Comparison of ENCODE assay signal across 8 cellular contexts in the genomic region with DNA sequence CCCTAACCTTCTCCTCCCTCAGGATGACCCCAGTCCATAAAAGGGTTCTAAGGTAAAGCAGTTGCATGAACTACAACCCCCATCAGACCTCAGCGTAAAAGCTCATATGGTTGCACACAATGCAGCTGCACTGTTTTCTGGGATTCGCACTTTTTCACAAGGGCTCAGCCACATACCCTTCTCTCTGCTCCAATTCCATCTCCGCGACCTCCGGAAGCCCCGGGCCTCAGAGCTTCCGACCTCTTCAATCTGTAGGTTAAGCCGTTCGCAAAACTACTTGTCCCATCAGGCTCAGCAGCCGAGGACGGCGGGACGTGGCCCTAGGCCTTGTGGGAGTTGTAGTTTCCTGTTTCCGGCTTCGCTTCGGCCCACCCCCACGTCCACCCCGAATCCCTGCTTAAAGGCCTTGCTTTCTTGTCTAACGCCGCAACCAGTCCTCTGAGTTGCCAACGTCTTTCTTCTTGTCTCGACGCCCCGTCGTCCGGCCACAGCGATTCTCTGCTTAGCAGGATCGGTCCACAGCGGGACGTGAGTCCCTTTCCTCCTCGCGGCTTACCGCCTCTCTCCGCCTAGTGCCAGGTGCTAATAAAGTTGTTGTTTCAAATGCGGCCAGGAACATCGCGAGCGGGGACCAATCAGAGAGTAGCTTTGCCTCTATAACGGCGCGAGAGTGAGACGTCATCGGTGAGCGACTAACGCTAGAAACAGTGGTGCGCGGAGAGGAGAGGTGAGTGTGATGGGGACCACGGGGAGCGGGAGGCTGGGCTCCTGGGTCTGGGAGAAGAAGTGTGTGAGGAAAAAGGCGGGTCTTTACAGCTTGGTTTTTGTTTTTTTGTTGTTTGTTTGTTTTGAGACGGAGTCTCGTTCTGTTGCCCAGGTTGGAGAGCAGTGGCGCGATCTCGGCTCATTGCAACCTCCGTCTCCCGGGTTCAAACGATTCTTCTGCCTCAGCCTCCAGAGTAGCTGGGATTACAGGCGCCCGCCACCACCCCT. TPM values are rescaled to one million over a fixed set of nuclear protein-coding genes. Genes with fewer than 3 reads are reported as not detected.
DNase-seq lines count a peak whose midpoint lies in the region; ATAC-seq, FAIRE-seq and TF ChIP-seq lines count a peak whose summit lies in the region.

Gene PRPF31 (plus strand): TSS at position 684 of the 993 bp plus-strand sequence. CDS start 2,525 bp downstream, outside the sequence.
A gene with protein sequence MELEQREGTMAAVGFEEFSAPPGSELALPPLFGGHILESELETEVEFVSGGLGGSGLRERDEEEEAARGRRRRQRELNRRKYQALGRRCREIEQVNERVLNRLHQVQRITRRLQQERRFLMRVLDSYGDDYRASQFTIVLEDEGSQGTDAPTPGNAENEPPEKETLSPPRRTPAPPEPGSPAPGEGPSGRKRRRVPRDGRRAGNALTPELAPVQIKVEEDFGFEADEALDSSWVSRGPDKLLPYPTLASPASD (minus strand): TSS at position 587 of the 993 bp plus-strand sequence. CDS start 388 bp downstream, at position 199.

- peak within 1 kb of the TSS; percentile 10; the same call in 1 of the 2 replicates for H2AFZ ChIP-seq in OCI-LY7 (ENCODE audit: low read length)

- TSS peak; percentile 91 for BruUV-seq in OCI-LY7 (replicated peaks; lab: Mats Ljungman, UMichigan)

- no peaks in the 10 kb centered on the region for H3K9me3 ChIP-seq in OCI-LY7 (ENCODE audit: low read length)

- peaks cover 29% of the 10 kb centered on the region for H3K79me2 ChIP-seq in OCI-LY7 (ENCODE audit: insufficient read depth, low read depth, low read length)

- no peak for TF ChIP-seq CTCF in D721Med (IDR thresholded peaks at IDR 0.05; ENCODE audit: insufficient read depth, missing control alignments)
- TF ChIP-seq CTCF in OCI-LY7 (conservative IDR thresholded peaks at IDR 0.05; ENCODE audit: low read length) = no peak

- peak; percentile 98 for DNase-seq in D721Med (ENCODE audit: insufficient read length, low spot score)
- DNase-seq in HuH-7.5 (ENCODE audit: low spot score) = peak; percentile 99
- DNase-seq in OCI-LY7 (ENCODE audit: low spot score) = peak; percentile 99
- peak; percentile 92 for DNase-seq in activated T-cell treated with anti-CD3 and anti-CD28 coated beads for 1 hour (ENCODE audit: low read depth)
- peak; percentile 100 for DNase-seq in epidermal melanocyte (ENCODE audit: insufficient read length, low spot score)
- DNase-seq in middle frontal gyrus (ENCODE audit: extremely low spot score, low spot score) = peak; percentile 98
- peak; percentile 87 to 95 for DNase-seq in stimulated activated CD8-positive, alpha-beta memory T cell treated with anti-CD3 and anti-CD28 coated beads, Interleukin-2, amount 100 ng/mL, for 48 hours (ENCODE audit: low read depth in 2 of 2)

- POLR2A ChIA-PET in OCI-LY7 (lab: Charles Lee) = interaction anchor here (1.5 kb wide), 1 partner anchor 22 kb away, joined by 7 read pairs; the partner anchor contains the start of gene CNOT3

- CTCF ChIA-PET in OCI-LY7 (lab: Charles Lee; ENCODE audit: unreplicated experiment) = interaction anchor here (1.3 kb wide), 1 partner anchor 22 kb away, joined by 6 read pairs; the partner anchor contains the start of gene CNOT3

- intact Hi-C loops in OCI-LY7 (cut with micrococcal nuclease; ENCODE audit: unreplicated experiment) = loop anchor here (1.0 kb wide), 1 partner anchor 22 kb away; the partner anchor contains the start of gene CNOT3

- ATAC-seq in GM21526 (IDR thresholded peaks at IDR 0.05; ENCODE audit: low FRiP score, unreplicated experiment) = peak; percentile 76

- peak within 1 kb of the TSS; percentile 66 for H3K27ac ChIP-seq in OCI-LY7 (ENCODE audit: low read depth, low read length, poor library complexity, severe bottlenecking)

- peak within 1 kb of the TSS; percentile 94 for H3K4me2 ChIP-seq in OCI-LY7 (ENCODE audit: low read length)

- H3K4me1 ChIP-seq in OCI-LY7 (ENCODE audit: insufficient read depth, low read length, poor library complexity, severe bottlenecking) = peaks cover 16% of the 10 kb centered on the region

- 0 out of 2 replicates have a peak, but pooled peaks cover 5% of the 10 kb centered on the region for H4K20me1 ChIP-seq in OCI-LY7 (ENCODE audit: insufficient read depth, low read length)

- H3K9me2 ChIP-seq in OCI-LY7 (ENCODE audit: insufficient read depth, low read length) = no peaks in the 10 kb centered on the region

- FAIRE-seq in D721Med (lab: Jason Lieb, UNC) = no peak

- H3K4me3 ChIP-seq in OCI-LY7 (ENCODE audit: low read depth, low read length, poor library complexity, severe bottlenecking) = peak within 1 kb of the TSS; percentile 92

- H3K36me3 ChIP-seq in OCI-LY7 (ENCODE audit: insufficient read depth, low read length) = peaks cover 58% of the 10 kb centered on the region

RNA-seq across cellular contexts. Expression of gene PRPF31, which starts in this region (rescaled TPM):
- total RNA-seq in OCI-LY7 (2014; rRNA removed; shearing (Covaris generic)) = 50.9 and 53.0 TPM in 2 replicates
- 47.3 and 47.8 TPM in 2 replicates for total RNA-seq in OCI-LY7 (2022)

RNA-seq across cellular contexts. Expression of the second gene that starts in this region (rescaled TPM):
- 17.2 and 30.1 TPM in 2 replicates for total RNA-seq in OCI-LY7 (2014; rRNA removed; shearing (Covaris generic))
- total RNA-seq in OCI-LY7 (2022) = 17.4 and 20.2 TPM in 2 replicates

Comparison
In these comparisons a context has a peak if more than half of its experiments do, and no peak if none do; other contexts are left out.
1. Peak in every context shown above with its lines: DNase-seq, ATAC-seq, H3K4me3 ChIP-seq and H3K27ac ChIP-seq.